Comparison of ENCODE assay signal across 1 cellular context in genomic region chr1:17673335-17674075, GRCh38.
TF ChIP-seq lines count a peak whose summit lies in the region.

No MANE protein-coding gene starts in this region.

TF ChIP-seq in H1, 55 proteins besides CTCF, POLR2A, EP300 and RAD21:
- TF ChIP-seq ASH2L (IDR thresholded peaks at IDR 0.05; ENCODE audit: low read length) (no peak), USF2 (IDR thresholded peaks at IDR 0.05; ENCODE audit: low read length) (no peak), CBX5 (IDR thresholded peaks at IDR 0.05; ENCODE audit: low read depth, low read length) (no peak), SUZ12 (IDR thresholded peaks at IDR 0.05; ENCODE audit: low read length) (no peak), HDAC6 (IDR thresholded peaks at IDR 0.05; ENCODE audit: low read depth, low read length) (no peak), BRCA1 (IDR thresholded peaks at IDR 0.05; ENCODE audit: low read depth, low read length) (no peak), KDM4A (IDR thresholded peaks at IDR 0.05; ENCODE audit: low read depth, low read length, severe bottlenecking) (no peak), PHF8 (conservative IDR thresholded peaks at IDR 0.05; ENCODE audit: low read depth, low read length) (no peak)
